In the genomic region with DNA sequence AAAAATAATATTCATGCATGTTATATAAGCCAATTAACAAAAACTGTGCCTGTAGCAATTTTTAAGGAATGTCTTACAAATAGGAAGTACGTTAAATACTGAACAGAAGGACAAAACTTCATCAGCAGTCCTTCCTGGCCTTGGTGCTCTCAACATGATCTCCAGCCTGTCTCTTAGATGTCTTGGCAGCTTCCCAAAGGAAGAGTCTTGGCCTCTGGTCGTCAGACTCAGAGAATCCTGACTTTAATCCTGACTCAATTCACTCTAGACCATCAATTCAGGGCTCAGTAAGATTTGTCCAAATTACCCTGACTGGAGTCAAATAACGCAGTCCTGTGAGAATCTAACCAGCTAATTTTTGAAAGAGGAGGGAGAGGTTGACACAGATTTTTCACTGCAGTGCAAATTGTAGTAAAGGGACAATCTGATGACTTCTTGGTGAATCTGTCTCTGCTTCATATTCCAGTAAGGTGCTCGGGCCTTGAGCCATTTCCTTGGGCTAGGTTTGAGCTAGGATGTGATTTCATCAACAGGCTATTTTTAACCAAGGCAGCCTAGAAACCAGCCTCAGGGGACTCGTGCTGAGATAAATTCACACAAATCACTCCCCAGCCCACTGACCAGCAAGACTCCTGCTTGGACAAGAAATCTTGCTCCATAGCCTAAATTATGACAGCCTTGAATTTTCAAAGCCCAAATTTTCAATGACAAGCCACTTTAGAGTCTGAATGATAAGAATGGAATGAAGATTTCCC, we compare ENCODE assay signal across 12 cellular contexts.
DNase-seq lines count a peak whose midpoint lies in the region; ATAC-seq, FAIRE-seq and TF ChIP-seq lines count a peak whose summit lies in the region.
"Had no signal": no experiment of that assay in that cellular context is flagged by ENCODE, and none has a peak within 500 bp of the region (broad histone marks: within the 10 kb centered on the region; RNA-seq: fewer than 3 reads in every experiment).

No MANE protein-coding gene starts in this region.

- in situ Hi-C loops in transverse colon (cut with MboI; ENCODE audit: low pct_ligation_motif_present in 1 of 4, low pct_unique_long_range_greater_than_20kb in 1 of 4, low sequenced_read_pairs in 3 of 4): no loop called here

- 55 to 100% methylated on average over 1 to 5 of the region's 5 CpGs for WGBS in transverse colon (ENCODE audit: low coverage in 1 of 2), 2 donors

- H3K27me3 ChIP-seq in bronchial epithelial cell (ENCODE audit: control insufficient read depth, insufficient read depth, low read length): no peaks in the 10 kb centered on the region
- no peaks in the 10 kb centered on the region for H3K27me3 ChIP-seq in layer of hippocampus (ENCODE audit: control insufficient read depth, insufficient read depth, low read length)
- H3K27me3 ChIP-seq in transverse colon: no peaks in the 10 kb centered on the region

- no peak for ATAC-seq in HG03378 (IDR thresholded peaks at IDR 0.05; ENCODE audit: unreplicated experiment)
- no peak for ATAC-seq in GM21786 (IDR thresholded peaks at IDR 0.05; ENCODE audit: unreplicated experiment)

- H3K27ac ChIP-seq in layer of hippocampus (ENCODE audit: low read depth, low read length): peak overlapping the region; percentile 14
- peak overlapping the region in 3 of 4 donors; percentile 10 to 34 (median 26) for H3K27ac ChIP-seq in transverse colon
- H3K27ac ChIP-seq: 22Rv1 had no signal

- TF ChIP-seq EP300 in transverse colon (IDR thresholded peaks at IDR 0.05; ENCODE audit: low read depth): no peak

- peak; percentile 7 for FAIRE-seq in bronchial epithelial cell (lab: Jason Lieb, UNC)
- FAIRE-seq: GM12891 had no signal

- intact Hi-C loops in transverse colon (cut with DNase I; ENCODE audit: low total_unique reads): no loop called here

- TF ChIP-seq CTCF in bronchial epithelial cell (IDR thresholded peaks at IDR 0.05; ENCODE audit: insufficient read depth, low read length, severe bottlenecking) (no peak), transverse colon (IDR thresholded peaks at IDR 0.05) (no peak)

- H3K36me3 ChIP-seq in bronchial epithelial cell (ENCODE audit: control insufficient read depth, insufficient read depth, low read length) (no peaks in the 10 kb centered on the region), transverse colon (no peaks in the 10 kb centered on the region)

- H3K4me3 ChIP-seq in bronchial epithelial cell (ENCODE audit: low read depth, low read length) (no peak overlapping the region), transverse colon (no peak overlapping the region)
- H3K4me3 ChIP-seq: lung had no signal

- DNase-seq in DMS 273 (lab: John Stamatoyannopoulos, UW; ENCODE audit: unreplicated experiment): peak; percentile 43
- DNase-seq in DMS 273 treated with DMSO at 0.1 percent for 48 hours (lab: John Stamatoyannopoulos, UW): no peak
- DNase-seq in bronchial epithelial cell (ENCODE audit: low read depth): peak; percentile 62
- DNase-seq in transverse colon: no peak
- DNase-seq in GM19238 (ENCODE audit: insufficient read length, low spot score): no peak
- DNase-seq: activated CD4-positive, alpha-beta T cell treated with anti-CD3 and anti-CD28 coated beads for 48 hours had no signal

- H3K4me1 ChIP-seq in transverse colon: peaks cover 0 to 17% (median 4%) of the 10 kb centered on the region in 4 donors

- TF ChIP-seq POLR2A in transverse colon (IDR thresholded peaks at IDR 0.05): no peak

- no peaks in the 10 kb centered on the region for H3K9me3 ChIP-seq in transverse colon

Comparison
In these comparisons a context has a peak if more than half of its experiments do, and no peak if none do; other contexts are left out.
1. DNase-seq: peak in DMS 273 (single experiment) and bronchial epithelial cell (single experiment); none in DMS 273 treated with DMSO at 0.1 percent for 48 hours (single experiment), transverse colon (single experiment) and GM19238 (single experiment).